Comparison of ENCODE assay signal across 14 cellular contexts in genomic region chr22:20904008-20904979, GRCh38. TPM values are rescaled to one million over a fixed set of nuclear protein-coding genes. Genes with fewer than 3 reads are reported as not detected.
DNase-seq lines count a peak whose midpoint lies in the region; ATAC-seq and TF ChIP-seq lines count a peak whose summit lies in the region.
"Had no signal": no experiment of that assay in that cellular context is flagged by ENCODE, and none has a peak within 500 bp of the region (broad histone marks: within the 10 kb centered on the region; RNA-seq: fewer than 3 reads in every experiment).

No MANE protein-coding gene starts in this region.

- peak; percentile 85 for ATAC-seq in PC-3
- ATAC-seq: GM23338, T-cell had no signal

- no peaks in the 10 kb centered on the region for H3K9me2 ChIP-seq in PC-3 (replicated peaks; ENCODE audit: low read length)

- H3K4me3 ChIP-seq in PC-3 (ENCODE audit: low read length) = no peak overlapping the region
- no peak overlapping the region for H3K4me3 ChIP-seq in fibroblast of mammary gland (ENCODE audit: control insufficient read depth, low read depth, low read length)
- no peak overlapping the region for H3K4me3 ChIP-seq in skeletal muscle cell (ENCODE audit: low read depth, low read length)
- H3K4me3 ChIP-seq: GM23338, heart left ventricle had no signal

- no peaks in the 10 kb centered on the region for H3K36me3 ChIP-seq in PC-3 (ENCODE audit: low read depth, low read length)
- H3K36me3 ChIP-seq: heart left ventricle had no signal

- no peak overlapping the region for H2AFZ ChIP-seq in PC-3 (ENCODE audit: low read length)
- H2AFZ ChIP-seq: GM23338 had no signal

- no peak overlapping the region for H3K9ac ChIP-seq in PC-3 (ENCODE audit: low read length)

- DNase-seq in GM03348 (ENCODE audit: low spot score) = peak; percentile 91
- DNase-seq in PC-3 = peak; percentile 91
- peak; percentile 99 for DNase-seq in fibroblast of mammary gland (ENCODE audit: low read depth)
- DNase-seq in skeletal muscle cell (ENCODE audit: low read depth) = peak; percentile 93
- no peak for DNase-seq in stimulated activated CD4-positive, alpha-beta T cell treated with anti-CD3 and anti-CD28 coated beads, Interleukin-15, amount 100 ng/mL, for 24 hours
- DNase-seq in germinal center (ENCODE audit: low spot score) = no peak
- DNase-seq in Kasumi-1 (lab: John Stamatoyannopoulos, UW) = no peak
- no peak for DNase-seq in globus pallidus (ENCODE audit: low spot score)
- DNase-seq: activated effector memory CD4-positive, alpha-beta T cell treated with Interleukin-2 at 50 U/mL for 16 hours; heart left ventricle; NCI-H1092; substantia nigra; T-cell had no signal

- TF ChIP-seq CTCF in PC-3 (conservative IDR thresholded peaks at IDR 0.05; ENCODE audit: low read depth, low read length) = no peak
- no peak for TF ChIP-seq CTCF in fibroblast of mammary gland (conservative IDR thresholded peaks at IDR 0.05; ENCODE audit: control insufficient read depth, insufficient read depth, low read depth, low read length)

- BruUV-seq in PC-3 (replicated peaks; lab: Mats Ljungman, UMichigan) = no TSS peak

- no peaks in the 10 kb centered on the region for H3F3A ChIP-seq in PC-3 (ENCODE audit: low read length, unreplicated experiment)

- peaks cover 24% of the 10 kb centered on the region for H3K4me1 ChIP-seq in PC-3 (ENCODE audit: insufficient read depth, low read length)

- H3K9me3 ChIP-seq in PC-3 (ENCODE audit: low read length) = no peaks in the 10 kb centered on the region
- H3K9me3 ChIP-seq: heart left ventricle had no signal

- peak overlapping the region; percentile 57 for H3K27ac ChIP-seq in PC-3 (ENCODE audit: low read length)
- H3K27ac ChIP-seq: heart left ventricle had no signal

- no peaks in the 10 kb centered on the region for H3K79me2 ChIP-seq in PC-3 (ENCODE audit: low read length)

- peak overlapping the region; percentile 68 for H3K4me2 ChIP-seq in PC-3 (ENCODE audit: low read length)
- H3K4me2 ChIP-seq: GM23338 had no signal

- H3K27me3 ChIP-seq in PC-3 (ENCODE audit: low read length) = no peaks in the 10 kb centered on the region
- H3K27me3 ChIP-seq: heart left ventricle had no signal

- CTCF ChIA-PET in PC-3 (lab: Charles Lee) = interaction anchor here (1.0 kb wide), 1 partner anchor 19 kb away, joined by 3 read pairs; no protein-coding TSS in a partner anchor

- no peaks in the 10 kb centered on the region for H4K20me1 ChIP-seq in PC-3 (ENCODE audit: low read length)

- intact Hi-C loops in PC-3 (cut with micrococcal nuclease) = no loop called here

- POLR2A ChIA-PET in PC-3 (lab: Charles Lee; ENCODE audit: unreplicated experiment) = no interaction called here

RNA-seq across cellular contexts. Expression of gene CRKL, which starts 12.9 kb away (rescaled TPM):
- total RNA-seq in PC-3 (2014; rRNA removed) = 35.4 and 36.2 TPM in 2 replicates

RNA-seq across cellular contexts. Expression of gene SNAP29, which starts 45.5 kb away (rescaled TPM):
- total RNA-seq in PC-3 (2014; rRNA removed) = 12.3 and 23.9 TPM in 2 replicates

RNA-seq across cellular contexts. Expression of gene PI4KA, which starts 45.7 kb away (rescaled TPM):
- total RNA-seq in PC-3 (2014; rRNA removed) = 39.7 and 61.5 TPM in 2 replicates

Comparison
In these comparisons a context has a peak if more than half of its experiments do, and no peak if none do; other contexts are left out.
1. DNase-seq: peak in GM03348 (single experiment), PC-3 (single experiment), fibroblast of mammary gland (single experiment) and skeletal muscle cell (single experiment); none in stimulated activated CD4-positive, alpha-beta T cell treated with anti-CD3 and anti-CD28 coated beads, Interleukin-15, amount 100 ng/mL, for 24 hours (single experiment), germinal center (single experiment), Kasumi-1 (0 of 2) and globus pallidus (single experiment).